ENCODE assay signal across 1 cellular context in genomic region chr7:65397730-65398142, GRCh38.
TF ChIP-seq lines count a peak whose summit lies in the region.

No MANE protein-coding gene starts in this region.

TF ChIP-seq in HepG2, 621 proteins besides CTCF, POLR2A, EP300 and RAD21 (continues in another document):
- peak; percentile 72 for TF ChIP-seq MED1 (CRISPR knock-in tag; IDR thresholded peaks at IDR 0.05)
- TF ChIP-seq YEATS4 (CRISPR knock-in tag; IDR thresholded peaks at IDR 0.05; ENCODE audit: borderline replicate concordance) = 0 out of 2 replicates have a peak, but pooled peaks have one; percentile 53
- peak; percentile 72; the same call in 1 of the 2 replicates for TF ChIP-seq SOX5 (CRISPR knock-in tag; IDR thresholded peaks at IDR 0.05; ENCODE audit: borderline replicate concordance)
- no peak for TF ChIP-seq MEIS1 (CRISPR knock-in tag; IDR thresholded peaks at IDR 0.05; ENCODE audit: borderline replicate concordance)
- TF ChIP-seq HBP1 (CRISPR knock-in tag; IDR thresholded peaks at IDR 0.05; ENCODE audit: low read depth) = 0 out of 2 replicates have a peak, but pooled peaks have one; percentile 76
- no peak for TF ChIP-seq SKI (IDR thresholded peaks at IDR 0.05; ENCODE audit: partially characterized antibody)
- no peak for TF ChIP-seq KDM1A (CRISPR knock-in tag; IDR thresholded peaks at IDR 0.05)
- 0 out of 2 replicates have a peak, but pooled peaks have one; percentile 35 for TF ChIP-seq RCOR2 (CRISPR knock-in tag; IDR thresholded peaks at IDR 0.05)
- TF ChIP-seq MIER2 (CRISPR knock-in tag; IDR thresholded peaks at IDR 0.05) = peak; percentile 93
- peak; percentile 66; the same call in 1 of the 2 replicates for TF ChIP-seq KMT2B (CRISPR knock-in tag; IDR thresholded peaks at IDR 0.05)
- peak; percentile 61 for TF ChIP-seq HDAC1 (CRISPR knock-in tag; IDR thresholded peaks at IDR 0.05)
- peak; percentile 29; the same call in 1 of the 2 replicates for TF ChIP-seq KDM3A (CRISPR knock-in tag; IDR thresholded peaks at IDR 0.05; ENCODE audit: low read depth)
- no peak for TF ChIP-seq SP4 (CRISPR knock-in tag; IDR thresholded peaks at IDR 0.05)
- TF ChIP-seq ATF2 (CRISPR knock-in tag; IDR thresholded peaks at IDR 0.05) = peak; percentile 19; the same call in 1 of the 2 replicates
- TF ChIP-seq DMAP1 (CRISPR knock-in tag; IDR thresholded peaks at IDR 0.05) = peak; percentile 40; the same call in 1 of the 2 replicates
- peak; percentile 30; the same call in 1 of the 2 replicates for TF ChIP-seq SALL1 (CRISPR knock-in tag; IDR thresholded peaks at IDR 0.05)
- TF ChIP-seq FOXA1 (IDR thresholded peaks at IDR 0.05) = no peak
- peak; percentile 83 for TF ChIP-seq FOXA1 (CRISPR knock-in tag; IDR thresholded peaks at IDR 0.05)
- no peak for TF ChIP-seq ZNF569 (CRISPR knock-in tag; IDR thresholded peaks at IDR 0.05; ENCODE audit: borderline replicate concordance)
- TF ChIP-seq ZNF12 (CRISPR knock-in tag; IDR thresholded peaks at IDR 0.05) = peak; percentile 67; the same call in 1 of the 2 replicates
- TF ChIP-seq RXRB (CRISPR knock-in tag; IDR thresholded peaks at IDR 0.05; ENCODE audit: borderline replicate concordance) = peak; percentile 53; the same call in 1 of the 2 replicates
- TF ChIP-seq ZBTB8A (CRISPR knock-in tag; IDR thresholded peaks at IDR 0.05; ENCODE audit: borderline replicate concordance, low read depth) = no peak
- peak; percentile 38; the same call in 1 of the 2 replicates for TF ChIP-seq BCL6 (CRISPR knock-in tag; IDR thresholded peaks at IDR 0.05)
- TF ChIP-seq MXI1 (IDR thresholded peaks at IDR 0.05; ENCODE audit: borderline replicate concordance, low read depth, low read length) = peak; percentile 97; the same call in 2 of the 3 replicates
- TF ChIP-seq ZNF292 (CRISPR knock-in tag; IDR thresholded peaks at IDR 0.05; ENCODE audit: borderline replicate concordance, low read depth) = peak; percentile 81; the same call in 1 of the 2 replicates
- no peak for TF ChIP-seq ZNF354B (CRISPR knock-in tag; IDR thresholded peaks at IDR 0.05)
- TF ChIP-seq ZNF142 (CRISPR knock-in tag; IDR thresholded peaks at IDR 0.05) = no peak
- TF ChIP-seq HNF1B (CRISPR knock-in tag; IDR thresholded peaks at IDR 0.05) = no peak
- peak; percentile 65 for TF ChIP-seq FOSL2 (CRISPR knock-in tag; IDR thresholded peaks at IDR 0.05)
- TF ChIP-seq TEAD3 (CRISPR knock-in tag; optimal IDR thresholded peaks at IDR 0.05; ENCODE audit: borderline replicate concordance) = peak; percentile 88
- TF ChIP-seq REST (IDR thresholded peaks at IDR 0.05; ENCODE audit: borderline replicate concordance in 1 of 2, low read depth in 1 of 2, low read length in 2 of 2) = peak; percentile 42 to 93
- TF ChIP-seq POGZ (CRISPR knock-in tag; IDR thresholded peaks at IDR 0.05) = peak; percentile 77
- peak; percentile 62; the same call in 1 of the 2 replicates for TF ChIP-seq SMAD3 (CRISPR knock-in tag; IDR thresholded peaks at IDR 0.05)
- TF ChIP-seq ZNF264 (CRISPR knock-in tag; IDR thresholded peaks at IDR 0.05) = peak; percentile 64; the same call in 1 of the 2 replicates
- peak; percentile 90 for TF ChIP-seq MIXL1 (CRISPR knock-in tag; IDR thresholded peaks at IDR 0.05)
- TF ChIP-seq NCOA2 (CRISPR knock-in tag; IDR thresholded peaks at IDR 0.05) = 0 out of 2 replicates have a peak, but pooled peaks have one; percentile 22
- peak; percentile 63; the same call in 1 of the 2 replicates for TF ChIP-seq FOXO1 (CRISPR knock-in tag; IDR thresholded peaks at IDR 0.05)
- TF ChIP-seq ZMYM3 (CRISPR knock-in tag; IDR thresholded peaks at IDR 0.05) = peak; percentile 17; the same call in 1 of the 2 replicates
- 0 out of 2 replicates have a peak, but pooled peaks have one; percentile 33 for TF ChIP-seq NFIC (IDR thresholded peaks at IDR 0.05; ENCODE audit: low read length)
- TF ChIP-seq SIN3A (IDR thresholded peaks at IDR 0.05; ENCODE audit: borderline replicate concordance, low read depth, low read length) = peak; percentile 89
- TF ChIP-seq THYN1 (CRISPR knock-in tag; IDR thresholded peaks at IDR 0.05; ENCODE audit: borderline replicate concordance, low read depth) = no peak
- TF ChIP-seq SOX13 (IDR thresholded peaks at IDR 0.05) = no peak
- TF ChIP-seq SOX13 (CRISPR knock-in tag; conservative IDR thresholded peaks at IDR 0.05 in 1 of 2, IDR thresholded peaks at IDR 0.05 in 1 of 2) = peak in 1 of 2 experiments; percentile 74; a peak in 2 of 4 replicates
